ENCODE assay signal across 1 cellular context in the genomic region with DNA sequence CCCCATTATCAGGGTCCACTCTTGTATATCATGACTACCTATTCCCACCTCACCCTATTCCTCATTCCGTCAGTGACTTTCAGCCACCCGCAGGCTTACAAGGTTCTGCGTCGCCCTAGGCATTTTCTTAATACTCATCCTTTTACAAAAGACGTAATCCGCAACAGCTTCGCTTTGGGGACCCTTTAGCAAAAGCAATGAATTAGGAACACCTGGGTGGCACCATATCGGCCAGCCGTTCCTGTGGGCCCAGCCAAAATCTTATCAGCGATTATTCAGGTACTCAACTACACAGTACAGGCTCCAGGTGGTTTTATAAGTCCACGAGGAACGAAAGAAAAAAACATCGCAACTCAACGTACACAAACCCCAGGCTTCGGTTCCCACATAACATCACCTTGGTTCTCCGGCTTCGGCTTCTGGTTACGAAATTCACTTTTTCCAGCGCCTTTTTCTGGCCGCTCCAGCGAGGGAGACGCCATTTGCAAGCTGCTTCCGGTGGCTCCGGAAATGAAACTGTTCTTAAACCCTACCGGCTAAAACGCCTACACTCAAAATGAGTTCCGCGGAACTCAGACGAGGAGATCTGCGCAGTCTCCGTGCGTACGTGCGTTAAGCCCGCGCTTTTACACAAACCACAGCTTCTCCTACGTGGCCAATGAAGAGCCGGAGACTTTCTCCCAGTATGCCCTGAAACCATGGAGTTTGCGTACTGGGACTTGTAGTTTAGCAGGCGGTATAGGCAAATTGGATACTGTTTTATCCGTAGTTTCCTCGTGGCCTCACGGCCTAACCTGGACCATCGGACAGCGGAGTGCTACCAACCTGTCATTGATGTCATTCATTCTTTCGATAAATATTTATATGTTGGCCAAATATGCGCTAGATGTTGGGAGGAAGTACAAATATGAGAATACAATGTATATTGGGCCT.
TF ChIP-seq lines count a peak whose summit lies in the region.

Gene KRR1, minus strand, starts transcription at position 494 of the 933 bp plus-strand sequence. Its CDS starts 12 bp downstream, at position 482.

TF ChIP-seq in K562, 482 proteins besides CTCF, POLR2A, EP300 and RAD21 (continued from another document and continues in another):
- TF ChIP-seq, protein P1, sequence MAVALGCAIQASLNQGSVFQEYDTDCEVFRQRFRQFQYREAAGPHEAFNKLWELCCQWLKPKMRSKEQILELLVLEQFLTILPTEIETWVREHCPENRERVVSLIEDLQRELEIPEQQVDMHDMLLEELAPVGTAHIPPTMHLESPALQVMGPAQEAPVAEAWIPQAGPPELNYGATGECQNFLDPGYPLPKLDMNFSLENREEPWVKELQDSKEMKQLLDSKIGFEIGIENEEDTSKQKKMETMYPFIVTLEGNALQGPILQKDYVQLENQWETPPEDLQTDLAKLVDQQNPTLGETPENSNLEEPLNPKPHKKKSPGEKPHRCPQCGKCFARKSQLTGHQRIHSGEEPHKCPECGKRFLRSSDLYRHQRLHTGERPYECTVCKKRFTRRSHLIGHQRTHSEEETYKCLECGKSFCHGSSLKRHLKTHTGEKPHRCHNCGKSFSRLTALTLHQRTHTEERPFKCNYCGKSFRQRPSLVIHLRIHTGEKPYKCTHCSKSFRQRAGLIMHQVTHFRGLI (CRISPR knock-in tag; IDR thresholded peaks at IDR 0.05): no peak
- no peak for TF ChIP-seq TARDBP (IDR thresholded peaks at IDR 0.05)
- TF ChIP-seq SNIP1 (IDR thresholded peaks at IDR 0.05; ENCODE audit: low read depth): 0 out of 2 replicates have a peak, but pooled peaks have one; percentile 9
- TF ChIP-seq E2F8 (IDR thresholded peaks at IDR 0.05; ENCODE audit: low read depth, partially characterized antibody): peak; percentile 94
- no peak for TF ChIP-seq RBM25 (IDR thresholded peaks at IDR 0.05; ENCODE audit: low read depth, low read length, severe bottlenecking)
- peak; percentile 4; the same call in 1 of the 2 replicates for TF ChIP-seq MAFF (IDR thresholded peaks at IDR 0.05; ENCODE audit: low read length)
- no peak for TF ChIP-seq ID3 (CRISPR knock-in tag; IDR thresholded peaks at IDR 0.05)
- TF ChIP-seq ID3 (tag; IDR thresholded peaks at IDR 0.05): peak; percentile 88
- TF ChIP-seq KAT8 (IDR thresholded peaks at IDR 0.05; ENCODE audit: low read depth): peak; percentile 58; the same call in 1 of the 2 replicates
- no peak for TF ChIP-seq FOXJ3 (CRISPR knock-in tag; IDR thresholded peaks at IDR 0.05)
- TF ChIP-seq ZNF398 (CRISPR knock-in tag; IDR thresholded peaks at IDR 0.05): no peak
- TF ChIP-seq ZNF583 (CRISPR knock-in tag; IDR thresholded peaks at IDR 0.05): no peak
- no peak for TF ChIP-seq HEY1 (CRISPR knock-in tag; IDR thresholded peaks at IDR 0.05; ENCODE audit: borderline replicate concordance)
- TF ChIP-seq, protein P2, sequence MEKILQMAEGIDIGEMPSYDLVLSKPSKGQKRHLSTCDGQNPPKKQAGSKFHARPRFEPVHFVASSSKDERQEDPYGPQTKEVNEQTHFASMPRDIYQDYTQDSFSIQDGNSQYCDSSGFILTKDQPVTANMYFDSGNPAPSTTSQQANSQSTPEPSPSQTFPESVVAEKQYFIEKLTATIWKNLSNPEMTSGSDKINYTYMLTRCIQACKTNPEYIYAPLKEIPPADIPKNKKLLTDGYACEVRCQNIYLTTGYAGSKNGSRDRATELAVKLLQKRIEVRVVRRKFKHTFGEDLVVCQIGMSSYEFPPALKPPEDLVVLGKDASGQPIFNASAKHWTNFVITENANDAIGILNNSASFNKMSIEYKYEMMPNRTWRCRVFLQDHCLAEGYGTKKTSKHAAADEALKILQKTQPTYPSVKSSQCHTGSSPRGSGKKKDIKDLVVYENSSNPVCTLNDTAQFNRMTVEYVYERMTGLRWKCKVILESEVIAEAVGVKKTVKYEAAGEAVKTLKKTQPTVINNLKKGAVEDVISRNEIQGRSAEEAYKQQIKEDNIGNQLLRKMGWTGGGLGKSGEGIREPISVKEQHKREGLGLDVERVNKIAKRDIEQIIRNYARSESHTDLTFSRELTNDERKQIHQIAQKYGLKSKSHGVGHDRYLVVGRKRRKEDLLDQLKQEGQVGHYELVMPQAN (IDR thresholded peaks at IDR 0.05; ENCODE audit: borderline replicate concordance): peak; percentile 77; the same call in 1 of the 2 replicates
- TF ChIP-seq JUN (IDR thresholded peaks at IDR 0.05; ENCODE audit: borderline replicate concordance, low read depth, low read length): peak; percentile 38; the same call in 1 of the 2 replicates
- TF ChIP-seq JUN (CRISPR knock-in tag; IDR thresholded peaks at IDR 0.05; ENCODE audit: borderline replicate concordance): no peak
- no peak for TF ChIP-seq MITF (IDR thresholded peaks at IDR 0.05)
- TF ChIP-seq, protein P3, sequence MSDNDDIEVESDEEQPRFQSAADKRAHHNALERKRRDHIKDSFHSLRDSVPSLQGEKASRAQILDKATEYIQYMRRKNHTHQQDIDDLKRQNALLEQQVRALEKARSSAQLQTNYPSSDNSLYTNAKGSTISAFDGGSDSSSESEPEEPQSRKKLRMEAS (CRISPR knock-in tag; IDR thresholded peaks at IDR 0.05): peak; percentile 59; the same call in 1 of the 2 replicates
- peak; percentile 93 for TF ChIP-seq ZNF592 (IDR thresholded peaks at IDR 0.05)
- TF ChIP-seq, protein P4, sequence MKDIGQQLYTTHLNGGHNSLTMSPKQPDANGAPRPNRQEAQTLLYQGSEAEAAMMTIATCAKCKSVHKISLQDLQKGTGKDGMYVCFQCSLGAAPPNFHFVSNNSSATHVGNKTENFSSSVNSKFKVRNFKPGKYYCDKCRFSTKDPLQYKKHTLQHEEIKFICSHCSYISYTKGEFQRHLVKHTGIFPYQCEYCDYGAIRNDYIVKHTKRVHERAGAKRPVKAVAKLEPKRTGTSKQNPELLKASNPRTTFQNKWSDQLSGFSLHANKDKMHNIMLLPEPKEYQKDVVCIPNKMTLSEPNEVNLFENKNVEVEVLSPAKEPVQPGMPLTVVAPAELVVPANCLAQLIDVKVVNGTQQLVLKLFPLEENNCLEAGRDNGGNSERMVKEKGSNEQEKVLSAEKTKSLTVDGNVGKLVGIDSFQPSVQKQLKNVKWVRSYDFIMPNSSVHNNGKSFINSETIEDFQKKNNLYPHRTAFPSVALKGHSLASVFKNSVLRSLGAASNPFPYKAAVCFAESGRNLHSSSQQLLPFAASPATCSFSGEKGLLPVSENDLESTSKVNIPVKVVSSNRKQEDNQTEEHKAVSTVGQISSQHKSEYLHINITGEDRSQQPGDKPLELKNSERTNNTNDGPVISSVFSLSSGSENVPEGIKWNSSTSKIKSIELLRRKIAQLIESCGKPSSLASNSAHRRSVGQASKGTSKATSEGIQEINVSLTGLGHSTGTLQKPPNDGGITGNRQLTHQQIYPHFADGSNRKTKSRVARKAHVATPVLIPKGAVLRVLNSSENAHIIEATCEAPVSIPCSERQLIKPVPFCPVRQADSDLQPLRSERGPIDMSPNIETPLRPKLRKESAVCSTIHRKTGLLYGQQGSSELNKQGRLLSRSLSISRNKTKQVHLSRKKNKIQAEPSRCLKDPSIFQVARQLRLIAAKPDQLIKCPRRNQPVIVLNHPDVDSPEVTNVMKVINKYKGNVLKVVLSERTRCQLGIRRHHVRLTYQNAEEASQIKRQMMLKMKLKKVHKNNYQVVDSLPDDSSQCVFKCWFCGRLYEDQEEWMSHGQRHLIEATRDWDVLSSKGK (CRISPR knock-in tag; IDR thresholded peaks at IDR 0.05): no peak
- TF ChIP-seq POU5F1 (IDR thresholded peaks at IDR 0.05; ENCODE audit: borderline replicate concordance, low read depth, low read length, partially characterized antibody): peak; percentile 71
- TF ChIP-seq ZKSCAN1 (IDR thresholded peaks at IDR 0.05; ENCODE audit: low read depth, low read length): peak; percentile 58; the same call in 1 of the 2 replicates
- no peak for TF ChIP-seq PRPF4 (IDR thresholded peaks at IDR 0.05; ENCODE audit: insufficient read depth, low read depth, low read length, poor library complexity, severe bottlenecking)
- TF ChIP-seq, protein P5, sequence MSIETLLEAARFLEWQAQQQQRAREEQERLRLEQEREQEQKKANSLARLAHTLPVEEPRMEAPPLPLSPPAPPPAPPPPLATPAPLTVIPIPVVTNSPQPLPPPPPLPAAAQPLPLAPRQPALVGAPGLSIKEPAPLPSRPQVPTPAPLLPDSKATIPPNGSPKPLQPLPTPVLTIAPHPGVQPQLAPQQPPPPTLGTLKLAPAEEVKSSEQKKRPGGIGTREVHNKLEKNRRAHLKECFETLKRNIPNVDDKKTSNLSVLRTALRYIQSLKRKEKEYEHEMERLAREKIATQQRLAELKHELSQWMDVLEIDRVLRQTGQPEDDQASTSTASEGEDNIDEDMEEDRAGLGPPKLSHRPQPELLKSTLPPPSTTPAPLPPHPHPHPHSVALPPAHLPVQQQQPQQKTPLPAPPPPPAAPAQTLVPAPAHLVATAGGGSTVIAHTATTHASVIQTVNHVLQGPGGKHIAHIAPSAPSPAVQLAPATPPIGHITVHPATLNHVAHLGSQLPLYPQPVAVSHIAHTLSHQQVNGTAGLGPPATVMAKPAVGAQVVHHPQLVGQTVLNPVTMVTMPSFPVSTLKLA (conservative IDR thresholded peaks at IDR 0.05): peak; percentile 36 to 74
- no peak for TF ChIP-seq USF1 (CRISPR knock-in tag; IDR thresholded peaks at IDR 0.05)
- no peak for TF ChIP-seq CBX2 (IDR thresholded peaks at IDR 0.05; ENCODE audit: insufficient read depth, low read length, poor library complexity, severe bottlenecking)
